8 cellular contexts compared by ENCODE assay signal in genomic region chr14:67532998-67533753, GRCh38. TPM values are rescaled to one million over a fixed set of nuclear protein-coding genes. Genes with fewer than 3 reads are reported as not detected.
DNase-seq lines count a peak whose midpoint lies in the region; ATAC-seq and TF ChIP-seq lines count a peak whose summit lies in the region.

PLEKHH1 (plus strand) TSS chr14:67533290; CDS start chr14:67541868, 8,578 bp downstream.

- no peaks in the 10 kb centered on the region for H3K36me3 Mint-ChIP-seq in endodermal cell (ENCODE audit: low read depth)
- H3K36me3 Mint-ChIP-seq in memory B cell, result no peaks in the 10 kb centered on the region

- DNase-seq in NCI-H345 treated with DMSO at 0.1 percent for 48 hours (lab: John Stamatoyannopoulos, UW; ENCODE audit: unreplicated experiment), result peak; percentile 57
- peak; percentile 8 to 28 for DNase-seq in activated CD8-positive, alpha-beta memory T cell treated with anti-CD3 and anti-CD28 coated beads for 1 hour (ENCODE audit: extremely low read depth in 1 of 2, low read depth in 1 of 2)
- peak; percentile 91 for DNase-seq in endodermal cell
- peak in 1 of 2 donors; percentile 39 for DNase-seq in memory B cell (ENCODE audit: low spot score in 2 of 2)
- peak; percentile 46 to 56 for DNase-seq in stimulated activated CD8-positive, alpha-beta memory T cell treated with anti-CD3 and anti-CD28 coated beads, Interleukin-2, amount 100 ng/mL, for 48 hours (ENCODE audit: low read depth in 2 of 2)
- no peak for DNase-seq in GM19240 (ENCODE audit: insufficient read length, low spot score)

- peaks cover 14% of the 10 kb centered on the region for H3K4me1 ChIP-seq in DOHH2 (ENCODE audit: control insufficient read depth, low read length)
- H3K4me1 ChIP-seq in endodermal cell (ENCODE audit: control insufficient read depth, insufficient read depth, low read length), result no peaks in the 10 kb centered on the region

- 0% methylated on average over 22 to 85 of the region's 86 CpGs for WGBS in endodermal cell (ENCODE audit: insufficient coverage in 1 of 2, insufficient read length in 1 of 2), 2 experiments

- H3K27me3 ChIP-seq in DOHH2 (ENCODE audit: control insufficient read depth, low read length), result peaks cover 57% of the 10 kb centered on the region
- no peaks in the 10 kb centered on the region for H3K27me3 ChIP-seq in endodermal cell (ENCODE audit: control insufficient read depth, insufficient read depth, low read length, poor library complexity, severe bottlenecking)

- H3K36me3 ChIP-seq in DOHH2 (ENCODE audit: control insufficient read depth, low read length) (no peaks in the 10 kb centered on the region), endodermal cell (ENCODE audit: control insufficient read depth, insufficient read depth, low read length) (no peaks in the 10 kb centered on the region)

- ATAC-seq in HG02852 (IDR thresholded peaks at IDR 0.05; ENCODE audit: unreplicated experiment) (peak; percentile 81), memory B cell (ENCODE audit: low read depth) (peak; percentile 78)

- H3K27me3 Mint-ChIP-seq in endodermal cell (ENCODE audit: insufficient read depth), result no peaks in the 10 kb centered on the region
- peaks cover 11% of the 10 kb centered on the region for H3K27me3 Mint-ChIP-seq in memory B cell

- H3K27ac Mint-ChIP-seq in endodermal cell (peak within 1 kb of the TSS; percentile 95), memory B cell (no peak within 1 kb of the TSS)

- H3K79me2 ChIP-seq in DOHH2 (ENCODE audit: control insufficient read depth, low read length), result no peaks in the 10 kb centered on the region

- peak within 1 kb of the TSS; percentile 83 for H3K4me3 Mint-ChIP-seq in endodermal cell
- H3K4me3 Mint-ChIP-seq in memory B cell, result peak within 1 kb of the TSS; percentile 72

- peak within 1 kb of the TSS; percentile 39 for H3K9ac ChIP-seq in endodermal cell (ENCODE audit: extremely low read depth, low read length, poor library complexity, severe bottlenecking)

- no peaks in the 10 kb centered on the region for H3K9me3 Mint-ChIP-seq in endodermal cell
- H3K9me3 Mint-ChIP-seq in memory B cell, result no peaks in the 10 kb centered on the region

- TF ChIP-seq CTCF in DOHH2 (IDR thresholded peaks at IDR 0.05; ENCODE audit: low read depth, low read length, poor library complexity, severe bottlenecking) (no peak), endodermal cell (conservative IDR thresholded peaks at IDR 0.05) (peak; percentile 65)

- H3K27ac ChIP-seq in DOHH2 (ENCODE audit: low read depth, low read length) (no peak within 1 kb of the TSS), endodermal cell (ENCODE audit: low read depth, low read length) (no peak within 1 kb of the TSS)

- H3K9me2 ChIP-seq in DOHH2 (replicated peaks; ENCODE audit: control insufficient read depth, low read length), result no peaks in the 10 kb centered on the region

- peaks cover 11% of the 10 kb centered on the region for H3K4me1 Mint-ChIP-seq in endodermal cell
- peaks cover 2% of the 10 kb centered on the region for H3K4me1 Mint-ChIP-seq in memory B cell

- H3K4me3 ChIP-seq in DOHH2 (ENCODE audit: low read length) (peak within 1 kb of the TSS; percentile 65), endodermal cell (ENCODE audit: low read length) (peak within 1 kb of the TSS; percentile 83)

- H3K4me2 ChIP-seq in DOHH2 (ENCODE audit: low read length), result peak within 1 kb of the TSS; percentile 72

- no peaks in the 10 kb centered on the region for H4K20me1 ChIP-seq in DOHH2 (ENCODE audit: control insufficient read depth, insufficient read depth, low read depth, low read length)

- H3K9me3 ChIP-seq in DOHH2 (ENCODE audit: control insufficient read depth, insufficient read depth, low read length) (no peaks in the 10 kb centered on the region), endodermal cell (ENCODE audit: control insufficient read depth, low read length) (no peaks in the 10 kb centered on the region)

- no peaks in the 10 kb centered on the region for H3F3A ChIP-seq in DOHH2 (ENCODE audit: control insufficient read depth, insufficient read depth)

RNA-seq across cellular contexts. Expression of gene PLEKHH1, which starts in this region (rescaled TPM):
- total RNA-seq in endodermal cell, result 10 to 100 TPM; 59.9 to 61.1 TPM
- 13.3 TPM for polyA plus RNA-seq in endodermal cell (2013, experiment 1 of 2)
- polyA plus RNA-seq in endodermal cell (2013, experiment 2 of 2), result 12.7 TPM
